ENCODE assay signal across 11 cellular contexts in the genomic region with DNA sequence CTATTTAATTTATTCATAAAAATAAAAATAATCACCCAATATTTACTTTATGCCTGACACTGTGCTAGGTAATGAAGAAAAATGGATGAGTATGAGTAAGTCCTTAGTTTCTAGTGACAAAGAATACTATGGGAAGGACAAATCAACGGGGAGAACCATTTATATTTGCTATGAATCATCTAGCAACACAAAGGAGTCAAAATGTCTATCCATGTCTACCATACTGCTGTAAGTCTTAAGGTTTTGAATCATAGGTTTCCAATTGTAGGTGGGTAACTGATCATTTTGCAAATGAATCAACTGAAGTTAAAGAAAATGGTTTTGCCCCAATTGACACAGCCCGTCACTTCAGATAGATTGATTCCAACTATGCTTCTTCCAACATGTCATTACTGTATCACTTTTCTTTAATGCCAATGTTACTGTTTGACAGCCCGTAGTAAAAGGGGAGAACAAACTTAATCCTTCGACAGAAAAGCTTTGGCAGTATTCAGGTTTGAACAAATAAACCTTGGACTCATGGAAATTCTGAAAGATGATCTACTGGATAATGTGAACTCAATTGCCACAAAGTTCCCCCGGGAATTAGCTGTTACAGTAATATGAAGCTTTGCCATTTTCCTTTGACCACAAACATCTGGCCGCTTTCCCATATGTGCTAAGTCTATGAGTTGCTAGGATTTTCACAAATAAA. TPM values are rescaled to one million over a fixed set of nuclear protein-coding genes. Genes with fewer than 3 reads are reported as not detected.
A peak's percentile ranks its signal among the peaks of the same experiment; 100 is the strongest.
DNase-seq lines count a peak whose midpoint lies in the region; ATAC-seq, FAIRE-seq and TF ChIP-seq lines count a peak whose summit lies in the region.
"Had no signal": no experiment of that assay in that cellular context is flagged by ENCODE, and none has a peak within 500 bp of the region (broad histone marks: within the 10 kb centered on the region; RNA-seq: fewer than 3 reads in every experiment).

No MANE protein-coding gene starts in this region.

- H3K36me3 Mint-ChIP-seq in glutamatergic neuron (ENCODE audit: unreplicated experiment): no peaks in the 10 kb centered on the region

- TF ChIP-seq POLR2A in stomach (IDR thresholded peaks at IDR 0.05): no peak

- no peaks in the 10 kb centered on the region for H3K9me3 ChIP-seq in SJSA1 (replicated peaks)
- no peaks in the 10 kb centered on the region for H3K9me3 ChIP-seq in stomach

- 58 to 64% (median 61%) methylated on average over 6 of the region's 6 CpGs for WGBS in stomach, 5 donors

- DNase-seq in AG09319 (ENCODE audit: extremely low read depth, low read depth) (peak; percentile 98), HTR-8/SVneo (ENCODE audit: insufficient read length, low spot score) (peak; percentile 58), SJSA1 (ENCODE audit: low read depth in 1 of 2, low spot score in 2 of 2) (peak; percentile 50 to 71), glutamatergic neuron (no peak), ACHN (no peak), stomach (no peak), dermis blood vessel endothelial cell (no peak)
- DNase-seq: activated T-cell treated with anti-CD3 and anti-CD28 coated beads, Interleukin-2, amount 50 U/mL, for 48 hours had no signal

- no peak overlapping the region for H3K4me3 ChIP-seq in SJSA1
- H3K4me3 ChIP-seq in stomach: no peak overlapping the region
- H3K4me3 ChIP-seq: PC-9 had no signal

- peak; percentile 23 for FAIRE-seq in HTR-8/SVneo (lab: Jason Lieb, UNC)
- FAIRE-seq: endothelial cell of umbilical vein had no signal

- H3K27ac ChIP-seq in SJSA1 (0 out of 2 replicates have a peak overlapping the region, but pooled peaks have one; percentile 10), stomach (no peak overlapping the region)
- H3K27ac ChIP-seq: PC-9 had no signal

- H3K4me3 Mint-ChIP-seq in glutamatergic neuron (ENCODE audit: unreplicated experiment): peak overlapping the region; percentile 49

- H3K27ac Mint-ChIP-seq in glutamatergic neuron (ENCODE audit: unreplicated experiment): peak overlapping the region; percentile 53

- no peaks in the 10 kb centered on the region for H3K27me3 ChIP-seq in SJSA1 (replicated peaks)
- H3K27me3 ChIP-seq in stomach: no peaks in the 10 kb centered on the region

- peaks cover 14% of the 10 kb centered on the region for H3K4me1 Mint-ChIP-seq in glutamatergic neuron (ENCODE audit: low read depth, unreplicated experiment)

- intact Hi-C loops in stomach (cut with DNase I; ENCODE audit: low total_unique reads): no loop called here

- peaks cover 5% of the 10 kb centered on the region for H3K4me1 ChIP-seq in SJSA1 (replicated peaks)
- H3K4me1 ChIP-seq in stomach: no peaks in the 10 kb centered on the region

- in situ Hi-C loops in ACHN (cut with HindIII; ENCODE audit: low pct_ligation_motif_present, low pct_unique_long_range_greater_than_20kb, low sequenced_read_pairs): no loop called here

- TF ChIP-seq CTCF in AG09319 (IDR thresholded peaks at IDR 0.05; ENCODE audit: low read depth, low read length) (no peak), glutamatergic neuron (IDR thresholded peaks at IDR 0.05; ENCODE audit: partially characterized antibody, unreplicated experiment) (no peak), stomach (IDR thresholded peaks at IDR 0.05) (no peak)

- no peaks in the 10 kb centered on the region for H3K27me3 Mint-ChIP-seq in glutamatergic neuron (ENCODE audit: unreplicated experiment)

- no peak for ATAC-seq in GM18870 (IDR thresholded peaks at IDR 0.05; ENCODE audit: unreplicated experiment)

- no peak for TF ChIP-seq EP300 in stomach (IDR thresholded peaks at IDR 0.05)

- H3K36me3 ChIP-seq in SJSA1 (no peaks in the 10 kb centered on the region), stomach (no peaks in the 10 kb centered on the region)

- H3K9me3 Mint-ChIP-seq in glutamatergic neuron (ENCODE audit: unreplicated experiment): no peaks in the 10 kb centered on the region

RNA-seq across cellular contexts. Expression of a gene that starts 3.2 kb away (rescaled TPM):
- total RNA-seq in SJSA1 (2014; rRNA removed; shearing (Covaris generic)): 0.11 TPM in 1 of 2 replicates, not detected in the other
- total RNA-seq in glutamatergic neuron (ENCODE audit: unreplicated experiment) (0.32 TPM), stomach (1 to 10 TPM in 1 of 5 donors, not detected in 4; 5.0 TPM), dermis blood vessel endothelial cell (not detected in 2 replicates)
- under 1 TPM in 2 of 3 donors, not detected in 1; 0.30 to 0.56 TPM for polyA plus RNA-seq in stomach
- total RNA-seq: endothelial cell of umbilical vein had no signal
- polyA plus RNA-seq: endothelial cell of umbilical vein had no signal

RNA-seq across cellular contexts. Expression of a gene that starts 40.6 kb away (rescaled TPM):
- total RNA-seq in SJSA1 (2014; rRNA removed; shearing (Covaris generic)): not detected in 2 replicates
- total RNA-seq in glutamatergic neuron (ENCODE audit: unreplicated experiment) (not detected), stomach (not detected), dermis blood vessel endothelial cell (not detected in 2 replicates)
- polyA plus RNA-seq in stomach: not detected
- total RNA-seq: endothelial cell of umbilical vein, PC-9 had no signal
- polyA plus RNA-seq: endothelial cell of umbilical vein had no signal

RNA-seq across cellular contexts. Expression of a gene that starts 47.0 kb away (rescaled TPM):
- 8.9 and 10.7 TPM in 2 replicates for total RNA-seq in SJSA1 (2014; rRNA removed; shearing (Covaris generic))
- total RNA-seq in glutamatergic neuron (ENCODE audit: unreplicated experiment) (2.2 TPM), stomach (10 to 100 TPM in 3 of 5 donors, 1 to 10 TPM in 2; 1.2 to 41.7 (median 11.6) TPM), dermis blood vessel endothelial cell (9.3 and 10.7 TPM in 2 replicates)
- 1 to 10 TPM; 3.9 to 6.3 (median 5.0) TPM for polyA plus RNA-seq in stomach

Comparison
In these comparisons a context has a peak if more than half of its experiments do, and no peak if none do; other contexts are left out.
1. DNase-seq: peak in AG09319 (single experiment), HTR-8/SVneo (single experiment) and SJSA1 (2 of 2); none in glutamatergic neuron (single experiment), ACHN (single experiment), stomach (single experiment) and dermis blood vessel endothelial cell (single experiment).